13 cellular contexts compared by ENCODE assay signal in the genomic region with DNA sequence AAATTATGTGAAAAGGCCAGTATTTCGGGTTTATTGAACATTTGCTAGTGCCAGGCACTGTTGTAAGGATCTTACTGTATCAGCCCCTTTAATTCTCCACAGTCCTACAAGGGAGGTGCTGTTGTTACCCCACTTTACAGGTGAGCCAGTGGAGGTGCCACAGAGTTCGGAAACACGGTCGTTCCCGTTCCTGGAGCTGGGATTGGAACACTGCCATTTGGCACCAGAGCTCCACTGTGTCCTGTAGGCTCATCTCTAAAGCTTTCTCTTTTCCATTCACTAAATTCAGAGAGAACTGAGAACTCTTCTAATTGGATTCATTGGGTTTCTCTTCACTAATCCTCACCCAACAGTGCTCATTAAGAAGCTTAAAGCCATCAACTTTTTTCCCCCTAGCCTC. TPM values are rescaled to one million over a fixed set of nuclear protein-coding genes. Genes with fewer than 3 reads are reported as not detected.
A peak's percentile ranks its signal among the peaks of the same experiment; 100 is the strongest.
DNase-seq lines count a peak whose midpoint lies in the region; ATAC-seq and TF ChIP-seq lines count a peak whose summit lies in the region.
"Had no signal": no experiment of that assay in that cellular context is flagged by ENCODE, and none has a peak within 500 bp of the region (broad histone marks: within the 10 kb centered on the region; RNA-seq: fewer than 3 reads in every experiment).

No MANE protein-coding gene starts in this region.

- H3K4me3 ChIP-seq in GM23248 (no peak overlapping the region), ascending aorta (peak overlapping the region in 1 of 2 donors; percentile 14), mucosa of rectum (ENCODE audit: low read length in 2 of 2) (no peak overlapping the region), subcutaneous abdominal adipose tissue (ENCODE audit: low read depth in 1 of 5, low read length in 5 of 5) (no peak overlapping the region)
- H3K4me3 ChIP-seq: SJSA1 had no signal

- no peak for ATAC-seq in esophagus mucosa

- H3K36me3 ChIP-seq in GM23248 (ENCODE audit: low read depth): no peaks in the 10 kb centered on the region
- H3K36me3 ChIP-seq in ascending aorta: peaks cover 2 to 19% of the 10 kb centered on the region in 2 donors
- peaks cover 0 to 21% of the 10 kb centered on the region in 2 donors for H3K36me3 ChIP-seq in mucosa of rectum (ENCODE audit: control insufficient read depth in 2 of 2, insufficient read depth in 2 of 2, low read length in 2 of 2)
- H3K36me3 ChIP-seq in subcutaneous abdominal adipose tissue (ENCODE audit: control insufficient read depth in 5 of 5, insufficient read depth in 5 of 5, low read length in 5 of 5): peaks cover 0 to 11% (median 8%) of the 10 kb centered on the region in 5 donors

- H2AFZ ChIP-seq in GM23248: no peak overlapping the region

- in situ Hi-C loops in GM23248 (cut with MboI): no loop called here

- no peaks in the 10 kb centered on the region; the same call in 1 of the 2 replicates for H4K20me1 ChIP-seq in GM23248 (ENCODE audit: insufficient read depth)

- no peaks in the 10 kb centered on the region for H3K9me3 ChIP-seq in GM23248 (ENCODE audit: low read depth)
- H3K9me3 ChIP-seq in ascending aorta: no peaks in the 10 kb centered on the region
- H3K9me3 ChIP-seq in mucosa of rectum (ENCODE audit: control insufficient read depth in 2 of 2, low read length in 2 of 2): no peaks in the 10 kb centered on the region
- no peaks in the 10 kb centered on the region for H3K9me3 ChIP-seq in subcutaneous abdominal adipose tissue (ENCODE audit: control insufficient read depth in 5 of 5, low read length in 5 of 5)
- H3K9me3 ChIP-seq: SJSA1 had no signal

- WGBS in GM23248 (ENCODE audit: low coverage in 1 of 2, low lambda C conversion rate in 2 of 2, missing lambda C conversion rate in 2 of 2), 2 experiments: 30 to 39% methylated on average over 5 of the region's 5 CpGs

- peak overlapping the region; percentile 40 for H3K27ac ChIP-seq in GM23248
- peak overlapping the region; percentile 63 to 79 for H3K27ac ChIP-seq in ascending aorta
- peak overlapping the region; percentile 4 to 44 for H3K27ac ChIP-seq in mucosa of rectum (ENCODE audit: low read depth in 2 of 2, low read length in 2 of 2)
- H3K27ac ChIP-seq in subcutaneous abdominal adipose tissue (ENCODE audit: low read depth, low read length): peak overlapping the region; percentile 8
- H3K27ac ChIP-seq: SJSA1 had no signal

- no peak for TF ChIP-seq CTCF in ascending aorta (IDR thresholded peaks at IDR 0.05)
- no peak for TF ChIP-seq CTCF in GM10266 (IDR thresholded peaks at IDR 0.05; ENCODE audit: control insufficient read depth, insufficient read depth, low read depth, missing control alignments)

- peaks cover 100% of the 10 kb centered on the region for H3K79me2 ChIP-seq in GM23248 (ENCODE audit: insufficient read depth)

- H3K4me1 ChIP-seq in GM23248 (ENCODE audit: insufficient read depth): peaks cover 24% of the 10 kb centered on the region
- H3K4me1 ChIP-seq in ascending aorta: peaks cover 6 to 47% of the 10 kb centered on the region in 2 donors
- H3K4me1 ChIP-seq in mucosa of rectum (ENCODE audit: control insufficient read depth in 2 of 2, insufficient read depth in 2 of 2, low read length in 2 of 2): peaks cover 39 to 46% of the 10 kb centered on the region in 2 donors
- peaks cover 5 to 49% (median 47%) of the 10 kb centered on the region in 5 donors for H3K4me1 ChIP-seq in subcutaneous abdominal adipose tissue (ENCODE audit: control insufficient read depth in 5 of 5, insufficient read depth in 5 of 5, low read length in 5 of 5)

- intact Hi-C loops in ascending aorta (cut with DNase I): no loop called here

- no peaks in the 10 kb centered on the region for H3K9me2 ChIP-seq in GM23248 (ENCODE audit: insufficient read depth)

- H3K9ac ChIP-seq in GM23248 (peak overlapping the region; percentile 41; the same call in 1 of the 2 replicates), mucosa of rectum (ENCODE audit: low read depth in 1 of 2, low read length in 2 of 2) (peak overlapping the region in 1 of 2 donors; percentile 33), subcutaneous abdominal adipose tissue (ENCODE audit: low read length in 5 of 5) (peak overlapping the region in 1 of 5 donors; percentile 48)

- no peak overlapping the region for H3K4me2 ChIP-seq in GM23248 (ENCODE audit: unreplicated experiment)

- H3F3A ChIP-seq in GM23248 (ENCODE audit: insufficient read depth): peaks cover 12% of the 10 kb centered on the region

- H3K27me3 ChIP-seq in GM23248 (replicated peaks; ENCODE audit: insufficient read depth) (no peaks in the 10 kb centered on the region), ascending aorta (no peaks in the 10 kb centered on the region), mucosa of rectum (ENCODE audit: control insufficient read depth in 2 of 2, insufficient read depth in 2 of 2, low read length in 2 of 2) (no peaks in the 10 kb centered on the region), subcutaneous abdominal adipose tissue (ENCODE audit: control insufficient read depth in 5 of 5, insufficient read depth in 4 of 5, low read length in 5 of 5) (no peaks in the 10 kb centered on the region)
- H3K27me3 ChIP-seq: SJSA1 had no signal

- no peak for DNase-seq in GM23248
- no peak for DNase-seq in ascending aorta (ENCODE audit: low spot score in 2 of 2)
- no peak for DNase-seq in GM10266 (ENCODE audit: extremely low spot score)
- DNase-seq in GM19238 (ENCODE audit: insufficient read length, low spot score): no peak
- no peak for DNase-seq in NCI-H146 (lab: John Stamatoyannopoulos, UW)
- DNase-seq: activated naive CD8-positive, alpha-beta T cell treated with anti-CD3 and anti-CD28 coated beads, Interleukin-2, amount 10 ng/mL, durations not matched to agents 7 days and 5 days; MV-4-11; NCI-H446 treated with DMSO at 0.1 percent for 48 hours; stimulated activated naive CD4-positive, alpha-beta T cell had no signal

RNA-seq across cellular contexts. Expression of gene ERGIC1, which starts 5.6 kb away (rescaled TPM):
- total RNA-seq in GM23248 (2014; rRNA removed; shearing (Covaris generic)): 233 and 235 TPM in 2 replicates
- polyA plus RNA-seq in GM23248 (2016; fragmentation: Nextera tagmentation; extraction: Ambion mirVana): 66.4 and 75.8 TPM in 2 replicates
- total RNA-seq in ascending aorta (184 TPM), esophagus mucosa (58.3 TPM)

Comparison
In these comparisons a context has a peak if more than half of its experiments do, and no peak if none do; other contexts are left out.
1. H3K27ac ChIP-seq: peak in every context shown above with its lines; median percentile 71 in ascending aorta; 40 in GM23248; 24 in mucosa of rectum; 8 in subcutaneous abdominal adipose tissue.